In genomic region chr12:60710246-60710645, GRCh38 we compare ENCODE assay signal across 15 cellular contexts.
DNase-seq lines count a peak whose midpoint lies in the region; TF ChIP-seq lines count a peak whose summit lies in the region.
"Had no signal": no experiment of that assay in that cellular context is flagged by ENCODE, and none has a peak within 500 bp of the region (broad histone marks: within the 10 kb centered on the region; RNA-seq: fewer than 3 reads in every experiment).

No MANE protein-coding gene starts in this region.

- no peak for TF ChIP-seq EP300 in stomach (IDR thresholded peaks at IDR 0.05)

- no peak overlapping the region for H3K4me3 ChIP-seq in LNCaP clone FGC (ENCODE audit: low read depth, low read length)
- no peak overlapping the region for H3K4me3 ChIP-seq in stomach
- H3K4me3 ChIP-seq: GM23338 had no signal

- TF ChIP-seq POLR2A in stomach (IDR thresholded peaks at IDR 0.05): no peak

- peak overlapping the region; percentile 51 for H3K27ac ChIP-seq in 22Rv1
- peak overlapping the region; percentile 73 for H3K27ac ChIP-seq in VCaP
- H3K27ac ChIP-seq in stomach: no peak overlapping the region

- no peak for TF ChIP-seq CTCF in 22Rv1 (IDR thresholded peaks at IDR 0.05)
- no peak for TF ChIP-seq CTCF in LNCaP clone FGC (IDR thresholded peaks at IDR 0.05; ENCODE audit: control insufficient read depth, extremely low read depth, insufficient read depth)
- no peak for TF ChIP-seq CTCF in VCaP (conservative IDR thresholded peaks at IDR 0.05)
- TF ChIP-seq CTCF in stomach (IDR thresholded peaks at IDR 0.05): no peak

- intact Hi-C loops in stomach (cut with DNase I; ENCODE audit: low total_unique reads): no loop called here

- no peaks in the 10 kb centered on the region for H3K36me3 ChIP-seq in stomach

- H3K27me3 ChIP-seq in stomach: no peaks in the 10 kb centered on the region

- WGBS in stomach, 5 donors: 22 to 55% (median 38%) methylated on average over 1 of the region's 1 CpG

- DNase-seq in LNCaP clone FGC (ENCODE audit: low read depth): peak; percentile 100
- DNase-seq in stomach: peak; percentile 26
- DNase-seq in activated gamma-delta T cell (lab: John Stamatoyannopoulos, UW): no peak
- no peak for DNase-seq in activated CD8-positive, alpha-beta memory T cell treated with anti-CD3 and anti-CD28 coated beads for 24 hours
- DNase-seq in NCI-H2171 treated with DMSO at 0.1 percent for 48 hours (lab: John Stamatoyannopoulos, UW): no peak
- DNase-seq: C1 segment of cervical spinal cord; Caco-2; CD4-positive, CD25-positive, alpha-beta regulatory T cell; CD8-positive, alpha-beta T cell; DMS153; DND-41; H9 had no signal

- no peaks in the 10 kb centered on the region for H3K4me1 ChIP-seq in stomach
- H3K4me1 ChIP-seq: Caco-2 had no signal

- H3K9me3 ChIP-seq in stomach: peaks cover 0 to 13% (median 0%) of the 10 kb centered on the region in 4 donors
- H3K9me3 ChIP-seq: Caco-2 had no signal

Comparison
In these comparisons a context has a peak if more than half of its experiments do, and no peak if none do; other contexts are left out.
1. H3K27ac ChIP-seq: peak in 22Rv1 (single experiment) and VCaP (single experiment); none in stomach (0 of 5).
2. DNase-seq: peak in LNCaP clone FGC (single experiment) and stomach (single experiment); none in activated gamma-delta T cell (single experiment), activated CD8-positive, alpha-beta memory T cell treated with anti-CD3 and anti-CD28 coated beads for 24 hours (single experiment) and NCI-H2171 treated with DMSO at 0.1 percent for 48 hours (single experiment).